In genomic region chr14:102509744-102510615, GRCh38 we compare ENCODE assay signal across 1 cellular context.
A peak's percentile ranks its signal among the peaks of the same experiment; 100 is the strongest.
TF ChIP-seq lines count a peak whose summit lies in the region.

ANKRD9 (minus strand) TSS chr14:102509776; CDS start chr14:102507889, 1,887 bp downstream.

TF ChIP-seq in HepG2, 621 proteins besides CTCF, POLR2A, EP300 and RAD21 (continued from another document and continues in another):
- TF ChIP-seq ZNF138 (CRISPR knock-in tag; IDR thresholded peaks at IDR 0.05; ENCODE audit: low read depth): no peak
- TF ChIP-seq ESRRA (CRISPR knock-in tag; IDR thresholded peaks at IDR 0.05; ENCODE audit: low read depth): peak; percentile 61; the same call in 1 of the 2 replicates
- TF ChIP-seq TFDP2 (CRISPR knock-in tag; IDR thresholded peaks at IDR 0.05): peak; percentile 57
- TF ChIP-seq EED (CRISPR knock-in tag; IDR thresholded peaks at IDR 0.05): no peak
- TF ChIP-seq, protein P1, sequence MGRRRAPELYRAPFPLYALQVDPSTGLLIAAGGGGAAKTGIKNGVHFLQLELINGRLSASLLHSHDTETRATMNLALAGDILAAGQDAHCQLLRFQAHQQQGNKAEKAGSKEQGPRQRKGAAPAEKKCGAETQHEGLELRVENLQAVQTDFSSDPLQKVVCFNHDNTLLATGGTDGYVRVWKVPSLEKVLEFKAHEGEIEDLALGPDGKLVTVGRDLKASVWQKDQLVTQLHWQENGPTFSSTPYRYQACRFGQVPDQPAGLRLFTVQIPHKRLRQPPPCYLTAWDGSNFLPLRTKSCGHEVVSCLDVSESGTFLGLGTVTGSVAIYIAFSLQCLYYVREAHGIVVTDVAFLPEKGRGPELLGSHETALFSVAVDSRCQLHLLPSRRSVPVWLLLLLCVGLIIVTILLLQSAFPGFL (CRISPR knock-in tag; IDR thresholded peaks at IDR 0.05): no peak
- TF ChIP-seq ZSCAN31 (CRISPR knock-in tag; IDR thresholded peaks at IDR 0.05; ENCODE audit: low read depth): 0 out of 2 replicates have a peak, but pooled peaks have one; percentile 30
- TF ChIP-seq ZNF543 (CRISPR knock-in tag; IDR thresholded peaks at IDR 0.05): 0 out of 2 replicates have a peak, but pooled peaks have one; percentile 47
- TF ChIP-seq, protein P2, sequence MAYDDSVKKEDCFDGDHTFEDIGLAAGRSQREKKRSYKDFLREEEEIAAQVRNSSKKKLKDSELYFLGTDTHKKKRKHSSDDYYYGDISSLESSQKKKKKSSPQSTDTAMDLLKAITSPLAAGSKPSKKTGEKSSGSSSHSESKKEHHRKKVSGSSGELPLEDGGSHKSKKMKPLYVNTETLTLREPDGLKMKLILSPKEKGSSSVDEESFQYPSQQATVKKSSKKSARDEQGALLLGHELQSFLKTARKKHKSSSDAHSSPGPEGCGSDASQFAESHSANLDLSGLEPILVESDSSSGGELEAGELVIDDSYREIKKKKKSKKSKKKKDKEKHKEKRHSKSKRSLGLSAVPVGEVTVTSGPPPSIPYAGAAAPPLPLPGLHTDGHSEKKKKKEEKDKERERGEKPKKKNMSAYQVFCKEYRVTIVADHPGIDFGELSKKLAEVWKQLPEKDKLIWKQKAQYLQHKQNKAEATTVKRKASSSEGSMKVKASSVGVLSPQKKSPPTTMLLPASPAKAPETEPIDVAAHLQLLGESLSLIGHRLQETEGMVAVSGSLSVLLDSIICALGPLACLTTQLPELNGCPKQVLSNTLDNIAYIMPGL (CRISPR knock-in tag; IDR thresholded peaks at IDR 0.05; ENCODE audit: borderline replicate concordance in 1 of 2, low read depth in 1 of 2): peak; percentile 21 to 45; a peak in 2 of 4 replicates
- TF ChIP-seq RBAK (CRISPR knock-in tag; IDR thresholded peaks at IDR 0.05): no peak
- no peak for TF ChIP-seq ZNF207 (IDR thresholded peaks at IDR 0.05; ENCODE audit: borderline replicate concordance)
- TF ChIP-seq, protein P3, sequence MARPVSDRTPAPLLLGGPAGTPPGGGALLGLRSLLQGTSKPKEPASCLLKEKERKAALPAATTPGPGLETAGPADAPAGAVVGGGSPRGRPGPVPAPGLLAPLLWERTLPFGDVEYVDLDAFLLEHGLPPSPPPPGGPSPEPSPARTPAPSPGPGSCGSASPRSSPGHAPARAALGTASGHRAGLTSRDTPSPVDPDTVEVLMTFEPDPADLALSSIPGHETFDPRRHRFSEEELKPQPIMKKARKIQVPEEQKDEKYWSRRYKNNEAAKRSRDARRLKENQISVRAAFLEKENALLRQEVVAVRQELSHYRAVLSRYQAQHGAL (CRISPR knock-in tag; IDR thresholded peaks at IDR 0.05; ENCODE audit: not compliant biosample characterization): peak; percentile 25
- TF ChIP-seq ZMAT3 (CRISPR knock-in tag; conservative IDR thresholded peaks at IDR 0.05): no peak
- TF ChIP-seq ZNF446 (CRISPR knock-in tag; IDR thresholded peaks at IDR 0.05): no peak
- TF ChIP-seq POGZ (CRISPR knock-in tag; IDR thresholded peaks at IDR 0.05): no peak
- TF ChIP-seq CAMTA2 (CRISPR knock-in tag; IDR thresholded peaks at IDR 0.05; ENCODE audit: borderline replicate concordance): no peak
- TF ChIP-seq SP1 (IDR thresholded peaks at IDR 0.05): no peak
- TF ChIP-seq SP1 (CRISPR knock-in tag; IDR thresholded peaks at IDR 0.05): peak; percentile 40; the same call in 1 of the 2 replicates
- peak; percentile 35; the same call in 1 of the 2 replicates for TF ChIP-seq AHR (CRISPR knock-in tag; IDR thresholded peaks at IDR 0.05)
- TF ChIP-seq PLSCR1 (CRISPR knock-in tag; IDR thresholded peaks at IDR 0.05; ENCODE audit: borderline replicate concordance): no peak
- no peak for TF ChIP-seq SRSF9 (IDR thresholded peaks at IDR 0.05; ENCODE audit: borderline replicate concordance, insufficient read depth, low read depth, low read length, poor library complexity, severe bottlenecking)
- TF ChIP-seq, protein P4, sequence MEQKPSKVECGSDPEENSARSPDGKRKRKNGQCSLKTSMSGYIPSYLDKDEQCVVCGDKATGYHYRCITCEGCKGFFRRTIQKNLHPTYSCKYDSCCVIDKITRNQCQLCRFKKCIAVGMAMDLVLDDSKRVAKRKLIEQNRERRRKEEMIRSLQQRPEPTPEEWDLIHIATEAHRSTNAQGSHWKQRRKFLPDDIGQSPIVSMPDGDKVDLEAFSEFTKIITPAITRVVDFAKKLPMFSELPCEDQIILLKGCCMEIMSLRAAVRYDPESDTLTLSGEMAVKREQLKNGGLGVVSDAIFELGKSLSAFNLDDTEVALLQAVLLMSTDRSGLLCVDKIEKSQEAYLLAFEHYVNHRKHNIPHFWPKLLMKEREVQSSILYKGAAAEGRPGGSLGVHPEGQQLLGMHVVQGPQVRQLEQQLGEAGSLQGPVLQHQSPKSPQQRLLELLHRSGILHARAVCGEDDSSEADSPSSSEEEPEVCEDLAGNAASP (CRISPR knock-in tag; IDR thresholded peaks at IDR 0.05; ENCODE audit: borderline replicate concordance): peak; percentile 66; the same call in 1 of the 2 replicates
- TF ChIP-seq ZBTB14 (CRISPR knock-in tag; IDR thresholded peaks at IDR 0.05): peak; percentile 95
- TF ChIP-seq, protein P5, sequence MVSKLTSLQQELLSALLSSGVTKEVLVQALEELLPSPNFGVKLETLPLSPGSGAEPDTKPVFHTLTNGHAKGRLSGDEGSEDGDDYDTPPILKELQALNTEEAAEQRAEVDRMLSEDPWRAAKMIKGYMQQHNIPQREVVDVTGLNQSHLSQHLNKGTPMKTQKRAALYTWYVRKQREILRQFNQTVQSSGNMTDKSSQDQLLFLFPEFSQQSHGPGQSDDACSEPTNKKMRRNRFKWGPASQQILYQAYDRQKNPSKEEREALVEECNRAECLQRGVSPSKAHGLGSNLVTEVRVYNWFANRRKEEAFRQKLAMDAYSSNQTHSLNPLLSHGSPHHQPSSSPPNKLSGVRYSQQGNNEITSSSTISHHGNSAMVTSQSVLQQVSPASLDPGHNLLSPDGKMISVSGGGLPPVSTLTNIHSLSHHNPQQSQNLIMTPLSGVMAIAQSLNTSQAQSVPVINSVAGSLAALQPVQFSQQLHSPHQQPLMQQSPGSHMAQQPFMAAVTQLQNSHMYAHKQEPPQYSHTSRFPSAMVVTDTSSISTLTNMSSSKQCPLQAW (CRISPR knock-in tag; IDR thresholded peaks at IDR 0.05): no peak
- 0 out of 2 replicates have a peak, but pooled peaks have one; percentile 3 for TF ChIP-seq JUN (CRISPR knock-in tag; IDR thresholded peaks at IDR 0.05)
- TF ChIP-seq GZF1 (CRISPR knock-in tag; IDR thresholded peaks at IDR 0.05): no peak
- TF ChIP-seq XBP1 (CRISPR knock-in tag; IDR thresholded peaks at IDR 0.05): 0 out of 2 replicates have a peak, but pooled peaks have one; percentile 48
- no peak for TF ChIP-seq ZNF253 (CRISPR knock-in tag; IDR thresholded peaks at IDR 0.05; ENCODE audit: borderline replicate concordance)
- peak; percentile 63; the same call in 1 of the 2 replicates for TF ChIP-seq ZNF230 (CRISPR knock-in tag; IDR thresholded peaks at IDR 0.05)
- TF ChIP-seq ZNF776 (CRISPR knock-in tag; IDR thresholded peaks at IDR 0.05): no peak
- no peak for TF ChIP-seq DNMT3B (CRISPR knock-in tag; conservative IDR thresholded peaks at IDR 0.05)
- peak; percentile 29 for TF ChIP-seq XRCC5 (optimal IDR thresholded peaks at IDR 0.05; ENCODE audit: low read length)
- TF ChIP-seq, protein P6, sequence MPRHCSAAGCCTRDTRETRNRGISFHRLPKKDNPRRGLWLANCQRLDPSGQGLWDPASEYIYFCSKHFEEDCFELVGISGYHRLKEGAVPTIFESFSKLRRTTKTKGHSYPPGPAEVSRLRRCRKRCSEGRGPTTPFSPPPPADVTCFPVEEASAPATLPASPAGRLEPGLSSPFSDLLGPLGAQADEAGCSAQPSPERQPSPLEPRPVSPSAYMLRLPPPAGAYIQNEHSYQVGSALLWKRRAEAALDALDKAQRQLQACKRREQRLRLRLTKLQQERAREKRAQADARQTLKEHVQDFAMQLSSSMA (CRISPR knock-in tag; IDR thresholded peaks at IDR 0.05): no peak
- TF ChIP-seq MYC (CRISPR knock-in tag; IDR thresholded peaks at IDR 0.05; ENCODE audit: borderline replicate concordance): peak; percentile 56; the same call in 1 of the 2 replicates
- 0 out of 2 replicates have a peak, but pooled peaks have one; percentile 20 for TF ChIP-seq KMT2B (CRISPR knock-in tag; IDR thresholded peaks at IDR 0.05)
- TF ChIP-seq, protein P7, sequence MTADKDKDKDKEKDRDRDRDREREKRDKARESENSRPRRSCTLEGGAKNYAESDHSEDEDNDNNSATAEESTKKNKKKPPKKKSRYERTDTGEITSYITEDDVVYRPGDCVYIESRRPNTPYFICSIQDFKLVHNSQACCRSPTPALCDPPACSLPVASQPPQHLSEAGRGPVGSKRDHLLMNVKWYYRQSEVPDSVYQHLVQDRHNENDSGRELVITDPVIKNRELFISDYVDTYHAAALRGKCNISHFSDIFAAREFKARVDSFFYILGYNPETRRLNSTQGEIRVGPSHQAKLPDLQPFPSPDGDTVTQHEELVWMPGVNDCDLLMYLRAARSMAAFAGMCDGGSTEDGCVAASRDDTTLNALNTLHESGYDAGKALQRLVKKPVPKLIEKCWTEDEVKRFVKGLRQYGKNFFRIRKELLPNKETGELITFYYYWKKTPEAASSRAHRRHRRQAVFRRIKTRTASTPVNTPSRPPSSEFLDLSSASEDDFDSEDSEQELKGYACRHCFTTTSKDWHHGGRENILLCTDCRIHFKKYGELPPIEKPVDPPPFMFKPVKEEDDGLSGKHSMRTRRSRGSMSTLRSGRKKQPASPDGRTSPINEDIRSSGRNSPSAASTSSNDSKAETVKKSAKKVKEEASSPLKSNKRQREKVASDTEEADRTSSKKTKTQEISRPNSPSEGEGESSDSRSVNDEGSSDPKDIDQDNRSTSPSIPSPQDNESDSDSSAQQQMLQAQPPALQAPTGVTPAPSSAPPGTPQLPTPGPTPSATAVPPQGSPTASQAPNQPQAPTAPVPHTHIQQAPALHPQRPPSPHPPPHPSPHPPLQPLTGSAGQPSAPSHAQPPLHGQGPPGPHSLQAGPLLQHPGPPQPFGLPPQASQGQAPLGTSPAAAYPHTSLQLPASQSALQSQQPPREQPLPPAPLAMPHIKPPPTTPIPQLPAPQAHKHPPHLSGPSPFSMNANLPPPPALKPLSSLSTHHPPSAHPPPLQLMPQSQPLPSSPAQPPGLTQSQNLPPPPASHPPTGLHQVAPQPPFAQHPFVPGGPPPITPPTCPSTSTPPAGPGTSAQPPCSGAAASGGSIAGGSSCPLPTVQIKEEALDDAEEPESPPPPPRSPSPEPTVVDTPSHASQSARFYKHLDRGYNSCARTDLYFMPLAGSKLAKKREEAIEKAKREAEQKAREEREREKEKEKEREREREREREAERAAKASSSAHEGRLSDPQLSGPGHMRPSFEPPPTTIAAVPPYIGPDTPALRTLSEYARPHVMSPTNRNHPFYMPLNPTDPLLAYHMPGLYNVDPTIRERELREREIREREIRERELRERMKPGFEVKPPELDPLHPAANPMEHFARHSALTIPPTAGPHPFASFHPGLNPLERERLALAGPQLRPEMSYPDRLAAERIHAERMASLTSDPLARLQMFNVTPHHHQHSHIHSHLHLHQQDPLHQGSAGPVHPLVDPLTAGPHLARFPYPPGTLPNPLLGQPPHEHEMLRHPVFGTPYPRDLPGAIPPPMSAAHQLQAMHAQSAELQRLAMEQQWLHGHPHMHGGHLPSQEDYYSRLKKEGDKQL (CRISPR knock-in tag; IDR thresholded peaks at IDR 0.05; ENCODE audit: low read depth): no peak
- TF ChIP-seq CEBPB (IDR thresholded peaks at IDR 0.05; ENCODE audit: borderline replicate concordance, low read depth, low read length): peak; percentile 44; the same call in 1 of the 2 replicates
- no peak for TF ChIP-seq ZNF530 (CRISPR knock-in tag; IDR thresholded peaks at IDR 0.05; ENCODE audit: low read depth)
- no peak for TF ChIP-seq ZNF367 (CRISPR knock-in tag; IDR thresholded peaks at IDR 0.05; ENCODE audit: borderline replicate concordance)
- no peak for TF ChIP-seq ZNF260 (CRISPR knock-in tag; IDR thresholded peaks at IDR 0.05; ENCODE audit: borderline replicate concordance, low read depth)
- peak; percentile 30; the same call in 1 of the 2 replicates for TF ChIP-seq KAT7 (CRISPR knock-in tag; IDR thresholded peaks at IDR 0.05; ENCODE audit: borderline replicate concordance)
- peak; percentile 52 for TF ChIP-seq HNRNPLL (IDR thresholded peaks at IDR 0.05; ENCODE audit: low read depth, low read length, poor library complexity, severe bottlenecking)
- peak; percentile 40; the same call in 1 of the 2 replicates for TF ChIP-seq ISL2 (CRISPR knock-in tag; IDR thresholded peaks at IDR 0.05)
- TF ChIP-seq PITX1 (CRISPR knock-in tag; IDR thresholded peaks at IDR 0.05): 0 out of 2 replicates have a peak, but pooled peaks have one; percentile 29
- no peak for TF ChIP-seq TRIM24 (CRISPR knock-in tag; IDR thresholded peaks at IDR 0.05)
- no peak for TF ChIP-seq ETS1 (CRISPR knock-in tag; IDR thresholded peaks at IDR 0.05)
- TF ChIP-seq NFYC (CRISPR knock-in tag; IDR thresholded peaks at IDR 0.05): peak; percentile 76
- peak; percentile 37; the same call in 1 of the 2 replicates for TF ChIP-seq GATAD2A (CRISPR knock-in tag; IDR thresholded peaks at IDR 0.05)
- peak; percentile 51; the same call in 1 of the 2 replicates for TF ChIP-seq TARDBP (CRISPR knock-in tag; IDR thresholded peaks at IDR 0.05)
